9 cellular contexts compared by ENCODE assay signal in the genomic region with DNA sequence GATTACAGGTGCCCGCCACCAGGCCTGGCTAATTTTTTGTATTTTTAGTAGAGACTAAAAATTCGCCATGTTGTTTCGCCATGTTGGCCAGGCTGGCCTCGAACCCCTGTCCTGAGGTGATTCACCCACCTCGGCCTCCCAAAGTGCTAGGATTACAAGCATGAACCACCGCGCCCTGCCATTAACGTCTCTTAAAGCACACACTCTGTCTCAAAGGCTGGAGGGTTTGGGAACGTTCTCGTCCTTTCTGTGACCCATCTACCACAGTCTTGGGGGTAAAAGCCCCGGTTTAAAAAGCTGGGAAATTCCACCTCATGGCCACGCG. TPM values are rescaled to one million over a fixed set of nuclear protein-coding genes. Genes with fewer than 3 reads are reported as not detected.
A peak's percentile ranks its signal among the peaks of the same experiment; 100 is the strongest.
DNase-seq lines count a peak whose midpoint lies in the region; ATAC-seq and TF ChIP-seq lines count a peak whose summit lies in the region.
"Had no signal": no experiment of that assay in that cellular context is flagged by ENCODE, and none has a peak within 500 bp of the region (broad histone marks: within the 10 kb centered on the region; RNA-seq: fewer than 3 reads in every experiment).

No MANE protein-coding gene starts in this region.

- H3K9me3 Mint-ChIP-seq in Calu3 (ENCODE audit: low read depth, unreplicated experiment) (no peaks in the 10 kb centered on the region), T-cell (no peaks in the 10 kb centered on the region), progenitor cell of endocrine pancreas (ENCODE audit: low read depth) (no peaks in the 10 kb centered on the region)

- no peaks in the 10 kb centered on the region for H3K9me3 ChIP-seq in esophagus (ENCODE audit: control insufficient read depth in 2 of 2, insufficient read depth in 1 of 2, low read depth in 1 of 2, low read length in 1 of 2)

- ATAC-seq in T-cell (replicated peaks in 1 of 4) (no peak), GM18861 (IDR thresholded peaks at IDR 0.05; ENCODE audit: unreplicated experiment) (no peak)

- peak overlapping the region; percentile 18 to 35 for H3K4me3 ChIP-seq in esophagus (ENCODE audit: low read depth in 1 of 2, low read length in 2 of 2)

- POLR2A ChIA-PET in T-cell (lab: Charles Lee): interaction anchor here in 1 of 2 donors (0.7 kb wide), 1 partner anchor 61 kb away, joined by 3 read pairs; no protein-coding TSS in a partner anchor

- DNase-seq in Calu3 (no peak), T-cell (peak in 1 of 34 experiments; percentile 4), progenitor cell of endocrine pancreas (ENCODE audit: low spot score, unreplicated experiment) (no peak), SW480 (ENCODE audit: low spot score) (no peak), NCI-H187 (lab: John Stamatoyannopoulos, UW) (no peak), SW 1271 (lab: John Stamatoyannopoulos, UW) (no peak)
- DNase-seq: NCI-H2081 had no signal

- intact Hi-C loops in Calu3 (cut with micrococcal nuclease; ENCODE audit: unreplicated experiment): no loop called here

- WGBS in esophagus, 2 donors: 49 to 61% methylated on average over 13 of the region's 13 CpGs

- no TSS peak for BruUV-seq in Calu3 (replicated peaks; lab: Mats Ljungman, UMichigan)

- H3K27me3 ChIP-seq in esophagus (ENCODE audit: control insufficient read depth in 1 of 2, insufficient read depth in 2 of 2, low read length in 2 of 2): no peaks in the 10 kb centered on the region

- H3K27me3 Mint-ChIP-seq in Calu3 (ENCODE audit: unreplicated experiment): no peaks in the 10 kb centered on the region
- H3K27me3 Mint-ChIP-seq in T-cell: no peaks in the 10 kb centered on the region
- H3K27me3 Mint-ChIP-seq in progenitor cell of endocrine pancreas: no peaks in the 10 kb centered on the region

- peaks cover 33% of the 10 kb centered on the region for H3K4me1 Mint-ChIP-seq in Calu3 (ENCODE audit: low read depth, unreplicated experiment)
- peaks cover 14 to 24% (median 16%) of the 10 kb centered on the region in 3 donors for H3K4me1 Mint-ChIP-seq in T-cell
- H3K4me1 Mint-ChIP-seq in progenitor cell of endocrine pancreas (ENCODE audit: low read depth): peaks cover 20% of the 10 kb centered on the region

- H3K4me3 Mint-ChIP-seq in Calu3 (ENCODE audit: low read depth, unreplicated experiment) (peak overlapping the region; percentile 41), T-cell (peak overlapping the region; percentile 76 to 84 (median 82)), progenitor cell of endocrine pancreas (ENCODE audit: low read depth) (peak overlapping the region; percentile 57)

- CTCF ChIA-PET in Calu3 (lab: Charles Lee): no interaction called here
- CTCF ChIA-PET in T-cell (lab: Charles Lee): no interaction called here

- TF ChIP-seq CTCF in Calu3 (IDR thresholded peaks at IDR 0.05; ENCODE audit: unreplicated experiment) (no peak), progenitor cell of endocrine pancreas (IDR thresholded peaks at IDR 0.05; ENCODE audit: unreplicated experiment) (no peak)

- peaks cover 2 to 7% of the 10 kb centered on the region in 2 donors for H3K4me1 ChIP-seq in esophagus (ENCODE audit: control insufficient read depth in 2 of 2, insufficient read depth in 2 of 2, low read length in 1 of 2)

- no peaks in the 10 kb centered on the region for H3K36me3 ChIP-seq in esophagus (ENCODE audit: control insufficient read depth in 2 of 2, insufficient read depth in 2 of 2, low read length in 1 of 2)

- H3K27ac ChIP-seq in esophagus (ENCODE audit: low read depth in 2 of 2, low read length in 1 of 2): peak overlapping the region; percentile 97 to 98

- H3K27ac Mint-ChIP-seq in Calu3 (ENCODE audit: unreplicated experiment): peak overlapping the region; percentile 64
- H3K27ac Mint-ChIP-seq in T-cell: peak overlapping the region; percentile 93 to 94
- peak overlapping the region; percentile 88 for H3K27ac Mint-ChIP-seq in progenitor cell of endocrine pancreas

- H3K36me3 Mint-ChIP-seq in Calu3 (ENCODE audit: insufficient read depth, unreplicated experiment) (peaks cover 10% of the 10 kb centered on the region), T-cell (no peaks in the 10 kb centered on the region), progenitor cell of endocrine pancreas (ENCODE audit: insufficient read depth) (no peaks in the 10 kb centered on the region)

RNA-seq across cellular contexts. Expression of gene ARID1B, which starts 57.8 kb away (rescaled TPM):
- 50.5 and 53.5 TPM in 2 replicates for total RNA-seq in Calu3 (2022)
- 100 to 1,000 TPM; 103 to 161 (median 108) TPM for total RNA-seq in T-cell
- polyA plus RNA-seq in esophagus: 10 to 100 TPM; 15.9 to 16.1 TPM
- 152 and 153 TPM in 2 replicates for total RNA-seq in progenitor cell of endocrine pancreas
